ENCODE assay signal across 7 cellular contexts in genomic region chr3:131963442-131963841, GRCh38.
DNase-seq lines count a peak whose midpoint lies in the region; ATAC-seq, FAIRE-seq and TF ChIP-seq lines count a peak whose summit lies in the region.
"Not testable (repeated sequence)": the region's sequence is repeated elsewhere in the genome, so short reads cannot be mapped to it uniquely, and the experiment has no call there.

No MANE protein-coding gene starts in this region.

- H4K20me1 ChIP-seq in H1 (replicated peaks in 1 of 2; ENCODE audit: control insufficient read depth in 1 of 2, insufficient read depth in 2 of 2, low read length in 2 of 2): not testable (repeated sequence)

- H3K14ac ChIP-seq in H1 (ENCODE audit: insufficient read length); neuronal stem cell (ENCODE audit: low read length): not testable (repeated sequence)

- H2BK120ac ChIP-seq in H1 (replicated peaks; ENCODE audit: low read depth, low read length); neuronal stem cell (ENCODE audit: low read depth, low read length): not testable (repeated sequence)

- peak overlapping the region; percentile 85 for H2AFZ ChIP-seq in H1 (ENCODE audit: low read length)
- peak overlapping the region; percentile 2 for H2AFZ ChIP-seq in neuronal stem cell (ENCODE audit: low read length)

- not testable (repeated sequence) for TF ChIP-seq CTCF in WTC11 (IDR thresholded peaks at IDR 0.05); H1 (IDR thresholded peaks at IDR 0.05; ENCODE audit: control extremely low read depth in 1 of 3, insufficient read depth in 1 of 3, low read depth in 1 of 3, low read length in 3 of 3); lower lobe of right lung (IDR thresholded peaks at IDR 0.05); upper lobe of right lung (IDR thresholded peaks at IDR 0.05)

- not testable (repeated sequence) for H3K4ac ChIP-seq in H1 (replicated peaks; ENCODE audit: insufficient read length, low read depth, low read length); neuronal stem cell (ENCODE audit: low read length)

- not testable (repeated sequence) for H3K4me1 ChIP-seq in ES-I3 (ENCODE audit: insufficient read depth, low read length); HUES64 (ENCODE audit: insufficient read depth, low read length); H1 (replicated peaks in 1 of 4; ENCODE audit: control insufficient read depth in 3 of 4, insufficient read depth in 4 of 4, low read length in 3 of 4); lower lobe of right lung; neuronal stem cell (ENCODE audit: control insufficient read depth in 2 of 2, insufficient read depth in 1 of 2, low read depth in 1 of 2, low read length in 2 of 2); upper lobe of right lung

- not testable (repeated sequence) for H3K27ac ChIP-seq in HUES64 (ENCODE audit: low read depth, low read length); H1 (ENCODE audit: low read depth, low read length); lower lobe of right lung; neuronal stem cell (replicated peaks; ENCODE audit: low read length); upper lobe of right lung

- H3K79me2 ChIP-seq in H1 (ENCODE audit: control insufficient read depth in 1 of 2, insufficient read depth in 2 of 2, low read length in 2 of 2): not testable (repeated sequence)

- H3K36me3 ChIP-seq in ES-I3 (ENCODE audit: insufficient read depth, low read length); HUES64 (ENCODE audit: insufficient read depth, low read length); H1 (ENCODE audit: control insufficient read depth in 2 of 4, insufficient read depth in 4 of 4, low read length in 3 of 4); lower lobe of right lung; neuronal stem cell (replicated peaks in 1 of 2; ENCODE audit: control insufficient read depth in 2 of 2, insufficient read depth in 2 of 2, low read length in 2 of 2); upper lobe of right lung: not testable (repeated sequence)

- H3K79me1 ChIP-seq in H1 (ENCODE audit: low read depth, low read length); neuronal stem cell (ENCODE audit: low read depth, low read length): not testable (repeated sequence)

- H3K23me2 ChIP-seq in H1 (ENCODE audit: low read depth, low read length): not testable (repeated sequence)

- not testable (repeated sequence) for FAIRE-seq in H1 (lab: Jason Lieb, UNC)

- H3K27me3 Mint-ChIP-seq in WTC11 (ENCODE audit: low read depth): not testable (repeated sequence)

- peaks cover 19% of the 10 kb centered on the region for H3K9me3 Mint-ChIP-seq in WTC11

- POLR2A ChIA-PET in WTC11 (lab: Charles Lee); H1 (lab: Charles Lee; ENCODE audit: partially characterized antibody): not testable (repeated sequence)

- TF ChIP-seq POLR2A in H1 (IDR thresholded peaks at IDR 0.05; ENCODE audit: control extremely low read depth in 1 of 2, low read depth in 2 of 2, low read length in 2 of 2): not testable (repeated sequence)

- not testable (repeated sequence) for H3K4me3 ChIP-seq in HUES64 (ENCODE audit: low read length); H1 (ENCODE audit: extremely low read depth in 1 of 4, insufficient read depth in 2 of 4, low read depth in 3 of 4, low read length in 4 of 4); lower lobe of right lung; neuronal stem cell (ENCODE audit: low read length in 2 of 2); upper lobe of right lung

- 52% methylated on average over 8 of the region's 8 CpGs for WGBS in HUES64
- 69% methylated on average over 8 of the region's 8 CpGs; no CpG with 5 or more reads in 1 of the 2 experiments for WGBS in H1 (ENCODE audit: extremely low coverage in 1 of 2, insufficient coverage in 1 of 2, insufficient read length in 1 of 2, insufficient replicate concordance in 2 of 2, low coverage in 1 of 2, low lambda C conversion rate in 2 of 2, missing lambda C conversion rate in 1 of 2), 2 experiments
- WGBS in neuronal stem cell (ENCODE audit: extremely low coverage in 2 of 2, insufficient read length in 2 of 2, insufficient replicate concordance in 1 of 2), 2 donors: no CpG with 5 or more reads among the region's 8 CpGs

- not testable (repeated sequence) for TF ChIP-seq EP300 in H1 (IDR thresholded peaks at IDR 0.05; ENCODE audit: borderline replicate concordance in 1 of 2, low read depth in 2 of 2, low read length in 2 of 2)

- H3K4me1 Mint-ChIP-seq in WTC11: peaks cover 16% of the 10 kb centered on the region

- H3K36me3 Mint-ChIP-seq in WTC11: not testable (repeated sequence)

- H3K9ac ChIP-seq in ES-I3 (ENCODE audit: low read depth, low read length) (0 out of 2 replicates have a peak overlapping the region, but pooled peaks have one; percentile 18), HUES64 (ENCODE audit: low read depth, low read length) (peak overlapping the region; percentile 24; the same call in 1 of the 2 replicates)
- not testable (repeated sequence) for H3K9ac ChIP-seq in H1 (replicated peaks in 1 of 4; ENCODE audit: extremely low read depth in 1 of 4, low read depth in 3 of 4, low read length in 3 of 4); neuronal stem cell (ENCODE audit: low read depth, low read length, poor library complexity)

- not testable (repeated sequence) for H2BK5ac ChIP-seq in H1 (ENCODE audit: low read depth, low read length); neuronal stem cell (ENCODE audit: low read length)

- H3K27ac Mint-ChIP-seq in WTC11: not testable (repeated sequence)

- H4K5ac ChIP-seq in H1 (ENCODE audit: insufficient read length, low read depth, low read length): not testable (repeated sequence)

- H2BK12ac ChIP-seq in H1 (ENCODE audit: low read depth, low read length): 0 out of 2 replicates have a peak overlapping the region, but pooled peaks have one; percentile 50
- not testable (repeated sequence) for H2BK12ac ChIP-seq in neuronal stem cell (ENCODE audit: low read length)

- H2BK15ac ChIP-seq in H1 (ENCODE audit: low read length); neuronal stem cell (ENCODE audit: low read length): not testable (repeated sequence)

- intact Hi-C loops in lower lobe of right lung (cut with DNase I); upper lobe of right lung (cut with DNase I): not testable (repeated sequence)

- not testable (repeated sequence) for H4K91ac ChIP-seq in H1 (replicated peaks; ENCODE audit: insufficient read length, low read length); neuronal stem cell (ENCODE audit: low read depth, low read length, poor library complexity)

- not testable (repeated sequence) for H4K8ac ChIP-seq in H1 (ENCODE audit: extremely low read depth, insufficient read depth, low read length); neuronal stem cell (ENCODE audit: low read depth, low read length)

- not testable (repeated sequence) for H3K27me3 ChIP-seq in HUES64 (ENCODE audit: insufficient read depth, low read length); H1 (replicated peaks in 1 of 4; ENCODE audit: control insufficient read depth in 3 of 4, extremely low read depth in 1 of 4, insufficient read depth in 3 of 4, low read length in 3 of 4); lower lobe of right lung (ENCODE audit: low read depth); neuronal stem cell (ENCODE audit: control insufficient read depth in 3 of 3, insufficient read depth in 3 of 3, low read depth in 1 of 3, low read length in 3 of 3); upper lobe of right lung

- not testable (repeated sequence) for H2AK5ac ChIP-seq in H1 (ENCODE audit: low read depth, low read length)
- peak overlapping the region; percentile 61 for H2AK5ac ChIP-seq in neuronal stem cell (ENCODE audit: low read depth, low read length)

- H3K18ac ChIP-seq in H1 (ENCODE audit: extremely low read depth, low read length): not testable (repeated sequence)
- peak overlapping the region; percentile 38 for H3K18ac ChIP-seq in neuronal stem cell (ENCODE audit: low read length)

- not testable (repeated sequence) for H3K23ac ChIP-seq in H1 (ENCODE audit: insufficient read length); neuronal stem cell (ENCODE audit: low read depth, low read length, poor library complexity)

- peak overlapping the region in 1 of 2 experiments; percentile 17; a peak in 1 of 4 replicates for H3K4me2 ChIP-seq in H1 (ENCODE audit: insufficient read depth in 1 of 2, low read depth in 2 of 2, low read length in 2 of 2)
- H3K4me2 ChIP-seq in neuronal stem cell (ENCODE audit: insufficient read depth, low read length, poor library complexity, severe bottlenecking): not testable (repeated sequence)

- H3K56ac ChIP-seq in H1 (replicated peaks; ENCODE audit: insufficient read length, low read depth, low read length): not testable (repeated sequence)

- CTCF ChIA-PET in WTC11 (lab: Charles Lee): interaction anchor here (1.1 to 1.4 kb wide), 2 partner anchors 71 to 168 kb away, joined by 3 to 5 read pairs; no protein-coding TSS in a partner anchor
- CTCF ChIA-PET in H1 (lab: Charles Lee; ENCODE audit: partially characterized antibody): interaction anchor here (1.1 to 1.3 kb wide), 4 partner anchors 45 to 247 kb away, joined by 3 to 5 read pairs (median 4); no protein-coding TSS in a partner anchor

- not testable (repeated sequence) for H3K4me3 Mint-ChIP-seq in WTC11

- peak; percentile 67 for ATAC-seq in WTC11
- not testable (repeated sequence) for ATAC-seq in lower lobe of right lung
- peak; percentile 12 for ATAC-seq in upper lobe of right lung

- DNase-seq in WTC11 (ENCODE audit: low spot score): peak; percentile 22
- DNase-seq in H1 (ENCODE audit: low read depth in 1 of 2, low spot score in 2 of 2); neuronal stem cell (ENCODE audit: low spot score): not testable (repeated sequence)
- peak; percentile 39 for DNase-seq in lower lobe of right lung
- DNase-seq in upper lobe of right lung: peak; percentile 60

- not testable (repeated sequence) for TF ChIP-seq RAD21 in H1 (IDR thresholded peaks at IDR 0.05 in 1 of 2, conservative IDR thresholded peaks at IDR 0.05 in 1 of 2; ENCODE audit: low read depth in 2 of 2, low read length in 2 of 2)

- not testable (repeated sequence) for H2BK20ac ChIP-seq in H1 (ENCODE audit: low read length)

- not testable (repeated sequence) for H3K9me3 ChIP-seq in ES-I3 (ENCODE audit: control insufficient read depth, insufficient read depth, low read length); HUES64 (ENCODE audit: insufficient read depth, low read depth, low read length); H1 (ENCODE audit: insufficient read depth in 2 of 2, low read depth in 1 of 2, low read length in 1 of 2); lower lobe of right lung; neuronal stem cell (replicated peaks in 1 of 2; ENCODE audit: control insufficient read depth in 2 of 2, insufficient read depth in 1 of 2, low read depth in 1 of 2, low read length in 2 of 2); upper lobe of right lung
